8 cellular contexts compared by ENCODE assay signal in the genomic region with DNA sequence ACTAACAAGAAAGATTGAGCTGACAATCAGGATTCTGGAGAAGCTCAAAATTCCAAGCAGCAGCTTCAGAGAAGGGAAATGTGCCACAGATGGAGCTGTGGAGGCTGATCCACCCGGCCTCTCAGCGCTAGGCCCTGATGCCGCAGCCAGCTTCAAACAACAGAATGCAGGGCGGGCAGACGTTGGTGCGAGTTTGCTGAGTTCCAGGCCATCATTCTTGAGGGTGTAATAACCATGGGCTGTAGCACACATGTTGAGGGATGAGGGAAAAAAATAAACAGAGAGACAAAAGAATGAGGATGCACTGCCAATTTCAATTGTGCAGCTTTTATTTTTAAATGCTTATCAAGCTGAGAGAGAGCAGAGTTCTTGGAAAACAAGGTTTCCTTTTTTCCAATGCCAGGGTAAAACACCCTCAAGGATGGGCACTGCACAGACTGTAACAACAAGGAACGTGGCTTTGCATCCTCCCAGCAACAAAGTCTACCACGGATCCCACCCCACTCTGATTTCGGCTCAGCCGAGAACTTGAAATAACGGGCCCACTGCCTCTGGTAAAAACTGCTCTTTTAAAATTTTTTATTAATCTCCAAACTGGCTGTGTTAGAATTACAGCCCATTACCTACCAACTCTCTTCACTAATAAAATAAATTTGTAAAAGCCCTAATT.
DNase-seq lines count a peak whose midpoint lies in the region; ATAC-seq and TF ChIP-seq lines count a peak whose summit lies in the region.

No MANE protein-coding gene starts in this region.

- H3K27ac Mint-ChIP-seq in activated T-cell treated with anti-CD3 and anti-CD28 coated beads, Interleukin-2, amount 50 U/mL, for 24 hours = peak overlapping the region; percentile 91
- peak overlapping the region; percentile 55 for H3K27ac Mint-ChIP-seq in type B pancreatic cell

- H3K9me3 ChIP-seq in colonic mucosa (no peaks in the 10 kb centered on the region), mucosa of stomach (ENCODE audit: control insufficient read depth, low read length) (no peaks in the 10 kb centered on the region)

- peak overlapping the region; percentile 81 for H3K4me3 Mint-ChIP-seq in activated T-cell treated with anti-CD3 and anti-CD28 coated beads, Interleukin-2, amount 50 U/mL, for 24 hours
- no peak overlapping the region for H3K4me3 Mint-ChIP-seq in activated T-cell treated with anti-CD3 and anti-CD28 coated beads, Interleukin-2, amount 50 U/mL, for 4 hours
- H3K4me3 Mint-ChIP-seq in type B pancreatic cell = peak overlapping the region; percentile 77

- peaks cover 19% of the 10 kb centered on the region for H3K36me3 Mint-ChIP-seq in activated T-cell treated with anti-CD3 and anti-CD28 coated beads, Interleukin-2, amount 50 U/mL, for 24 hours (ENCODE audit: low read depth)
- peaks cover 6% of the 10 kb centered on the region for H3K36me3 Mint-ChIP-seq in activated T-cell treated with anti-CD3 and anti-CD28 coated beads, Interleukin-2, amount 50 U/mL, for 4 hours (ENCODE audit: insufficient read depth)
- H3K36me3 Mint-ChIP-seq in type B pancreatic cell = peaks cover 18% of the 10 kb centered on the region

- H3K36me3 ChIP-seq in colonic mucosa (no peaks in the 10 kb centered on the region), mucosa of stomach (ENCODE audit: control insufficient read depth, insufficient read depth, low read length) (no peaks in the 10 kb centered on the region)

- H3K27me3 ChIP-seq in colonic mucosa (no peaks in the 10 kb centered on the region), mucosa of stomach (ENCODE audit: control insufficient read depth, insufficient read depth, low read length) (no peaks in the 10 kb centered on the region)

- CTCF ChIA-PET in HEK293T (lab: Yijun Ruan, JAX) = interaction anchor here (1.3 to 1.7 kb wide), 2 partner anchors 18 to 31 kb away, joined by 3 to 4 read pairs; no protein-coding TSS in a partner anchor

- H3K4me3 ChIP-seq in colonic mucosa (no peak overlapping the region), mucosa of stomach (ENCODE audit: low read length) (no peak overlapping the region)

- H3K4me1 ChIP-seq in colonic mucosa = no peaks in the 10 kb centered on the region
- peaks cover 25% of the 10 kb centered on the region for H3K4me1 ChIP-seq in mucosa of stomach (ENCODE audit: control insufficient read depth, insufficient read depth, low read length)

- intact Hi-C loops in colonic mucosa (cut with DNase I) = no loop called here

- H3K27ac ChIP-seq in colonic mucosa = peak overlapping the region; percentile 73

- POLR2A ChIA-PET in HEK293T (lab: Yijun Ruan, JAX) = no interaction called here

- TF ChIP-seq CTCF in colonic mucosa (IDR thresholded peaks at IDR 0.05) (no peak), type B pancreatic cell (conservative IDR thresholded peaks at IDR 0.05) (no peak)

- ATAC-seq in activated T-cell treated with anti-CD3 and anti-CD28 coated beads, Interleukin-2, amount 50 U/mL, for 4 hours = no peak
- ATAC-seq in GM19467 (IDR thresholded peaks at IDR 0.05; ENCODE audit: unreplicated experiment) = no peak

- no peaks in the 10 kb centered on the region for H3K9me3 Mint-ChIP-seq in activated T-cell treated with anti-CD3 and anti-CD28 coated beads, Interleukin-2, amount 50 U/mL, for 24 hours
- H3K9me3 Mint-ChIP-seq in activated T-cell treated with anti-CD3 and anti-CD28 coated beads, Interleukin-2, amount 50 U/mL, for 4 hours = no peaks in the 10 kb centered on the region
- H3K9me3 Mint-ChIP-seq in type B pancreatic cell = no peaks in the 10 kb centered on the region

- H3K9ac ChIP-seq in colonic mucosa (ENCODE audit: low read depth in 2 of 2, low read length in 2 of 2) = peak overlapping the region in 1 of 2 donors; percentile 31
- H3K9ac ChIP-seq in mucosa of stomach (ENCODE audit: low read length) = peak overlapping the region; percentile 27

- no peak for DNase-seq in activated T-cell treated with anti-CD3 and anti-CD28 coated beads, Interleukin-2, amount 50 U/mL, for 24 hours
- no peak for DNase-seq in activated T-cell treated with anti-CD3 and anti-CD28 coated beads, Interleukin-2, amount 50 U/mL, for 4 hours
- DNase-seq in colonic mucosa (no peak), type B pancreatic cell (ENCODE audit: extremely low spot score, unreplicated experiment) (no peak), H4 (ENCODE audit: low spot score) (no peak), HEK293T (ENCODE audit: extremely low spot score) (no peak)

- H3K27me3 Mint-ChIP-seq in activated T-cell treated with anti-CD3 and anti-CD28 coated beads, Interleukin-2, amount 50 U/mL, for 24 hours = no peaks in the 10 kb centered on the region
- no peaks in the 10 kb centered on the region for H3K27me3 Mint-ChIP-seq in activated T-cell treated with anti-CD3 and anti-CD28 coated beads, Interleukin-2, amount 50 U/mL, for 4 hours (ENCODE audit: low read depth)
- no peaks in the 10 kb centered on the region for H3K27me3 Mint-ChIP-seq in type B pancreatic cell

- H3K4me1 Mint-ChIP-seq in activated T-cell treated with anti-CD3 and anti-CD28 coated beads, Interleukin-2, amount 50 U/mL, for 24 hours (ENCODE audit: low read depth) = peaks cover 57% of the 10 kb centered on the region
- H3K4me1 Mint-ChIP-seq in activated T-cell treated with anti-CD3 and anti-CD28 coated beads, Interleukin-2, amount 50 U/mL, for 4 hours (ENCODE audit: low read depth) = peaks cover 50% of the 10 kb centered on the region
- peaks cover 60% of the 10 kb centered on the region for H3K4me1 Mint-ChIP-seq in type B pancreatic cell (ENCODE audit: unreplicated experiment)

TF ChIP-seq in HEK293T, 16 proteins besides CTCF, POLR2A, EP300 and RAD21:
- TF ChIP-seq FOXA1 (IDR thresholded peaks at IDR 0.05) (no peak), ELF4 (IDR thresholded peaks at IDR 0.05) (no peak)
